In the genomic region with DNA sequence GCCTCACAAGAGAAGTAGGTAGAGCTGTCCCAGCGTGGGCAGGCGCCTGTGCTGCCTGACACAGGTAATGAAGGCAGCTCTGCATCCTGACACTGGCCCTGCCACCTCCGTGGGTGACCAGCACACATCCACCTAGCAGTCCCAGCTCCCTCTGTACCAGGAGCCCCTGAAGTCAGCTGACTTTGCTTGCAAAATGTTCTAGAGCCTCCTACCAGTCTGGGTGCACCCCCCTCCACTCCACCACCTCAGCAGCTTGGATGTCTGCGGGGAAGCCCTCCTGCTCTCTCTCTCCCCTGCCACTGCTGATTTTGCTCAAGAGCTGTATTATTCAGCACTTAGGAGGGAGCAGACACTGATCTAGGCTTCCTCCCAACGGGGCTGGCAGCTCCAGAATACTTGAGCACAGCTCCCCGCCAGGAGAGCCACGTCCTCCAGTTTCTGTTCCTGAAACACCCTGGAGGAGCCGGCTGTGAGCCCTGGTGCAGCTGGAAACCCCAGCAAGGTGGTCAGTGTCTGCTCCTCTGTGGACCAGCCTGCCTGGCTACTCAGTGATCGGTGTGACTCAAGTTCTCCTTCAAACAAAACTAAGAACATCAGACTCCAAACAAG, we compare ENCODE assay signal across 1 cellular context.
TF ChIP-seq lines count a peak whose summit lies in the region.

No MANE protein-coding gene starts in this region.

TF ChIP-seq in HepG2, 621 proteins besides CTCF, POLR2A, EP300 and RAD21:
- TF ChIP-seq ZFP82 (CRISPR knock-in tag; IDR thresholded peaks at IDR 0.05; ENCODE audit: borderline replicate concordance) (no peak), ZSCAN31 (CRISPR knock-in tag; IDR thresholded peaks at IDR 0.05; ENCODE audit: low read depth) (0 out of 2 replicates have a peak, but pooled peaks have one; percentile 29), TCF7L2 (IDR thresholded peaks at IDR 0.05; ENCODE audit: low read depth, low read length) (no peak), ZNF251 (CRISPR knock-in tag; IDR thresholded peaks at IDR 0.05) (no peak), NR3C1 (CRISPR knock-in tag; IDR thresholded peaks at IDR 0.05) (no peak), PAWR (CRISPR knock-in tag; IDR thresholded peaks at IDR 0.05; ENCODE audit: borderline replicate concordance) (no peak), ASH2L (IDR thresholded peaks at IDR 0.05; ENCODE audit: insufficient read length, low read depth, low read length) (no peak), HDAC1 (CRISPR knock-in tag; IDR thresholded peaks at IDR 0.05) (no peak), TCF7 (IDR thresholded peaks at IDR 0.05; ENCODE audit: low read depth) (no peak), ELF3 (CRISPR knock-in tag; IDR thresholded peaks at IDR 0.05) (no peak), TBX2 (CRISPR knock-in tag; IDR thresholded peaks at IDR 0.05; ENCODE audit: borderline replicate concordance) (peak; percentile 54), TP53 (CRISPR knock-in tag; conservative IDR thresholded peaks at IDR 0.05) (no peak), ZNF550 (CRISPR knock-in tag; IDR thresholded peaks at IDR 0.05; ENCODE audit: borderline replicate concordance) (no peak), HNRNPK (IDR thresholded peaks at IDR 0.05; ENCODE audit: low read depth, low read length, poor library complexity, severe bottlenecking) (no peak), ZNF788 (CRISPR knock-in tag; IDR thresholded peaks at IDR 0.05; ENCODE audit: borderline replicate concordance) (peak; percentile 53; the same call in 1 of the 2 replicates), STAG1 (CRISPR knock-in tag; IDR thresholded peaks at IDR 0.05) (no peak), ZNF331 (CRISPR knock-in tag; IDR thresholded peaks at IDR 0.05) (no peak), ZNF7 (CRISPR knock-in tag; IDR thresholded peaks at IDR 0.05) (no peak), HOXD1 (CRISPR knock-in tag; IDR thresholded peaks at IDR 0.05) (no peak), ZNF136 (CRISPR knock-in tag; IDR thresholded peaks at IDR 0.05; ENCODE audit: low read depth) (no peak), ZNF232 (CRISPR knock-in tag; IDR thresholded peaks at IDR 0.05; ENCODE audit: borderline replicate concordance) (no peak), TEAD3 (CRISPR knock-in tag; optimal IDR thresholded peaks at IDR 0.05; ENCODE audit: borderline replicate concordance) (no peak), SP1 (IDR thresholded peaks at IDR 0.05) (no peak), SP1 (CRISPR knock-in tag; IDR thresholded peaks at IDR 0.05) (no peak), MXI1 (IDR thresholded peaks at IDR 0.05; ENCODE audit: borderline replicate concordance, low read depth, low read length) (no peak), KDM5B (CRISPR knock-in tag; IDR thresholded peaks at IDR 0.05; ENCODE audit: borderline replicate concordance) (0 out of 2 replicates have a peak, but pooled peaks have one; percentile 24), TBX3 (IDR thresholded peaks at IDR 0.05; ENCODE audit: borderline replicate concordance) (no peak), ZNF224 (CRISPR knock-in tag; IDR thresholded peaks at IDR 0.05) (no peak), MED13 (CRISPR knock-in tag; IDR thresholded peaks at IDR 0.05) (peak; percentile 43; the same call in 1 of the 2 replicates), ZIK1 (CRISPR knock-in tag; IDR thresholded peaks at IDR 0.05; ENCODE audit: borderline replicate concordance, low read depth) (no peak), PAF1 (CRISPR knock-in tag; IDR thresholded peaks at IDR 0.05) (no peak)
- TF ChIP-seq, protein P1, sequence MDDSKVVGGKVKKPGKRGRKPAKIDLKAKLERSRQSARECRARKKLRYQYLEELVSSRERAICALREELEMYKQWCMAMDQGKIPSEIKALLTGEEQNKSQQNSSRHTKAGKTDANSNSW (CRISPR knock-in tag; IDR thresholded peaks at IDR 0.05; ENCODE audit: borderline replicate concordance), result no peak
- TF ChIP-seq, protein P2, sequence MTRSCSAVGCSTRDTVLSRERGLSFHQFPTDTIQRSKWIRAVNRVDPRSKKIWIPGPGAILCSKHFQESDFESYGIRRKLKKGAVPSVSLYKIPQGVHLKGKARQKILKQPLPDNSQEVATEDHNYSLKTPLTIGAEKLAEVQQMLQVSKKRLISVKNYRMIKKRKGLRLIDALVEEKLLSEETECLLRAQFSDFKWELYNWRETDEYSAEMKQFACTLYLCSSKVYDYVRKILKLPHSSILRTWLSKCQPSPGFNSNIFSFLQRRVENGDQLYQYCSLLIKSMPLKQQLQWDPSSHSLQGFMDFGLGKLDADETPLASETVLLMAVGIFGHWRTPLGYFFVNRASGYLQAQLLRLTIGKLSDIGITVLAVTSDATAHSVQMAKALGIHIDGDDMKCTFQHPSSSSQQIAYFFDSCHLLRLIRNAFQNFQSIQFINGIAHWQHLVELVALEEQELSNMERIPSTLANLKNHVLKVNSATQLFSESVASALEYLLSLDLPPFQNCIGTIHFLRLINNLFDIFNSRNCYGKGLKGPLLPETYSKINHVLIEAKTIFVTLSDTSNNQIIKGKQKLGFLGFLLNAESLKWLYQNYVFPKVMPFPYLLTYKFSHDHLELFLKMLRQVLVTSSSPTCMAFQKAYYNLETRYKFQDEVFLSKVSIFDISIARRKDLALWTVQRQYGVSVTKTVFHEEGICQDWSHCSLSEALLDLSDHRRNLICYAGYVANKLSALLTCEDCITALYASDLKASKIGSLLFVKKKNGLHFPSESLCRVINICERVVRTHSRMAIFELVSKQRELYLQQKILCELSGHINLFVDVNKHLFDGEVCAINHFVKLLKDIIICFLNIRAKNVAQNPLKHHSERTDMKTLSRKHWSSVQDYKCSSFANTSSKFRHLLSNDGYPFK (CRISPR knock-in tag; IDR thresholded peaks at IDR 0.05; ENCODE audit: borderline replicate concordance), result 0 out of 2 replicates have a peak, but pooled peaks have one; percentile 14
- TF ChIP-seq, protein P3, sequence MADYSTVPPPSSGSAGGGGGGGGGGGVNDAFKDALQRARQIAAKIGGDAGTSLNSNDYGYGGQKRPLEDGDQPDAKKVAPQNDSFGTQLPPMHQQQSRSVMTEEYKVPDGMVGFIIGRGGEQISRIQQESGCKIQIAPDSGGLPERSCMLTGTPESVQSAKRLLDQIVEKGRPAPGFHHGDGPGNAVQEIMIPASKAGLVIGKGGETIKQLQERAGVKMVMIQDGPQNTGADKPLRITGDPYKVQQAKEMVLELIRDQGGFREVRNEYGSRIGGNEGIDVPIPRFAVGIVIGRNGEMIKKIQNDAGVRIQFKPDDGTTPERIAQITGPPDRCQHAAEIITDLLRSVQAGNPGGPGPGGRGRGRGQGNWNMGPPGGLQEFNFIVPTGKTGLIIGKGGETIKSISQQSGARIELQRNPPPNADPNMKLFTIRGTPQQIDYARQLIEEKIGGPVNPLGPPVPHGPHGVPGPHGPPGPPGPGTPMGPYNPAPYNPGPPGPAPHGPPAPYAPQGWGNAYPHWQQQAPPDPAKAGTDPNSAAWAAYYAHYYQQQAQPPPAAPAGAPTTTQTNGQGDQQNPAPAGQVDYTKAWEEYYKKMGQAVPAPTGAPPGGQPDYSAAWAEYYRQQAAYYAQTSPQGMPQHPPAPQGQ (CRISPR knock-in tag; IDR thresholded peaks at IDR 0.05; ENCODE audit: borderline replicate concordance), result no peak
- TF ChIP-seq, protein P4, sequence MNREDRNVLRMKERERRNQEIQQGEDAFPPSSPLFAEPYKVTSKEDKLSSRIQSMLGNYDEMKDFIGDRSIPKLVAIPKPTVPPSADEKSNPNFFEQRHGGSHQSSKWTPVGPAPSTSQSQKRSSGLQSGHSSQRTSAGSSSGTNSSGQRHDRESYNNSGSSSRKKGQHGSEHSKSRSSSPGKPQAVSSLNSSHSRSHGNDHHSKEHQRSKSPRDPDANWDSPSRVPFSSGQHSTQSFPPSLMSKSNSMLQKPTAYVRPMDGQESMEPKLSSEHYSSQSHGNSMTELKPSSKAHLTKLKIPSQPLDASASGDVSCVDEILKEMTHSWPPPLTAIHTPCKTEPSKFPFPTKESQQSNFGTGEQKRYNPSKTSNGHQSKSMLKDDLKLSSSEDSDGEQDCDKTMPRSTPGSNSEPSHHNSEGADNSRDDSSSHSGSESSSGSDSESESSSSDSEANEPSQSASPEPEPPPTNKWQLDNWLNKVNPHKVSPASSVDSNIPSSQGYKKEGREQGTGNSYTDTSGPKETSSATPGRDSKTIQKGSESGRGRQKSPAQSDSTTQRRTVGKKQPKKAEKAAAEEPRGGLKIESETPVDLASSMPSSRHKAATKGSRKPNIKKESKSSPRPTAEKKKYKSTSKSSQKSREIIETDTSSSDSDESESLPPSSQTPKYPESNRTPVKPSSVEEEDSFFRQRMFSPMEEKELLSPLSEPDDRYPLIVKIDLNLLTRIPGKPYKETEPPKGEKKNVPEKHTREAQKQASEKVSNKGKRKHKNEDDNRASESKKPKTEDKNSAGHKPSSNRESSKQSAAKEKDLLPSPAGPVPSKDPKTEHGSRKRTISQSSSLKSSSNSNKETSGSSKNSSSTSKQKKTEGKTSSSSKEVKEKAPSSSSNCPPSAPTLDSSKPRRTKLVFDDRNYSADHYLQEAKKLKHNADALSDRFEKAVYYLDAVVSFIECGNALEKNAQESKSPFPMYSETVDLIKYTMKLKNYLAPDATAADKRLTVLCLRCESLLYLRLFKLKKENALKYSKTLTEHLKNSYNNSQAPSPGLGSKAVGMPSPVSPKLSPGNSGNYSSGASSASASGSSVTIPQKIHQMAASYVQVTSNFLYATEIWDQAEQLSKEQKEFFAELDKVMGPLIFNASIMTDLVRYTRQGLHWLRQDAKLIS (CRISPR knock-in tag; IDR thresholded peaks at IDR 0.05), result no peak
- TF ChIP-seq, protein P5, sequence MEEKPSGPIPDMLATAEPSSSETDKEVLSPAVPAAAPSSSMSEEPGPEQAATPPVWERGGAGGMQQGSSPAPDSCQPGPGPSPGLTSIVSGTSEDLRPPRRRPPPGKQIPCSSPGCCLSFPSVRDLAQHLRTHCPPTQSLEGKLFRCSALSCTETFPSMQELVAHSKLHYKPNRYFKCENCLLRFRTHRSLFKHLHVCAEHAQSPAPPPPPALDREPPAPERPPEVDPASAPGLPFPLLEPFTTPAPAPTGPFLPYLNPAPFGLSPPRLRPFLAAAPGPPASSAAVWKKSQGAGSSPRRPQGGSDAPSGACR (CRISPR knock-in tag; IDR thresholded peaks at IDR 0.05), result 0 out of 2 replicates have a peak, but pooled peaks have one; percentile 22
- TF ChIP-seq, protein P6, sequence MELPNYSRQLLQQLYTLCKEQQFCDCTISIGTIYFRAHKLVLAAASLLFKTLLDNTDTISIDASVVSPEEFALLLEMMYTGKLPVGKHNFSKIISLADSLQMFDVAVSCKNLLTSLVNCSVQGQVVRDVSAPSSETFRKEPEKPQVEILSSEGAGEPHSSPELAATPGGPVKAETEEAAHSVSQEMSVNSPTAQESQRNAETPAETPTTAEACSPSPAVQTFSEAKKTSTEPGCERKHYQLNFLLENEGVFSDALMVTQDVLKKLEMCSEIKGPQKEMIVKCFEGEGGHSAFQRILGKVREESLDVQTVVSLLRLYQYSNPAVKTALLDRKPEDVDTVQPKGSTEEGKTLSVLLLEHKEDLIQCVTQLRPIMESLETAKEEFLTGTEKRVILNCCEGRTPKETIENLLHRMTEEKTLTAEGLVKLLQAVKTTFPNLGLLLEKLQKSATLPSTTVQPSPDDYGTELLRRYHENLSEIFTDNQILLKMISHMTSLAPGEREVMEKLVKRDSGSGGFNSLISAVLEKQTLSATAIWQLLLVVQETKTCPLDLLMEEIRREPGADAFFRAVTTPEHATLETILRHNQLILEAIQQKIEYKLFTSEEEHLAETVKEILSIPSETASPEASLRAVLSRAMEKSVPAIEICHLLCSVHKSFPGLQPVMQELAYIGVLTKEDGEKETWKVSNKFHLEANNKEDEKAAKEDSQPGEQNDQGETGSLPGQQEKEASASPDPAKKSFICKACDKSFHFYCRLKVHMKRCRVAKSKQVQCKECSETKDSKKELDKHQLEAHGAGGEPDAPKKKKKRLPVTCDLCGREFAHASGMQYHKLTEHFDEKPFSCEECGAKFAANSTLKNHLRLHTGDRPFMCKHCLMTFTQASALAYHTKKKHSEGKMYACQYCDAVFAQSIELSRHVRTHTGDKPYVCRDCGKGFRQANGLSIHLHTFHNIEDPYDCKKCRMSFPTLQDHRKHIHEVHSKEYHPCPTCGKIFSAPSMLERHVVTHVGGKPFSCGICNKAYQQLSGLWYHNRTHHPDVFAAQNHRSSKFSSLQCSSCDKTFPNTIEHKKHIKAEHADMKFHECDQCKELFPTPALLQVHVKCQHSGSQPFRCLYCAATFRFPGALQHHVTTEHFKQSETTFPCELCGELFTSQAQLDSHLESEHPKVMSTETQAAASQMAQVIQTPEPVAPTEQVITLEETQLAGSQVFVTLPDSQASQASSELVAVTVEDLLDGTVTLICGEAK (IDR thresholded peaks at IDR 0.05), result no peak
- TF ChIP-seq, protein P6 (CRISPR knock-in tag; IDR thresholded peaks at IDR 0.05), result no peak
- TF ChIP-seq, protein P7, sequence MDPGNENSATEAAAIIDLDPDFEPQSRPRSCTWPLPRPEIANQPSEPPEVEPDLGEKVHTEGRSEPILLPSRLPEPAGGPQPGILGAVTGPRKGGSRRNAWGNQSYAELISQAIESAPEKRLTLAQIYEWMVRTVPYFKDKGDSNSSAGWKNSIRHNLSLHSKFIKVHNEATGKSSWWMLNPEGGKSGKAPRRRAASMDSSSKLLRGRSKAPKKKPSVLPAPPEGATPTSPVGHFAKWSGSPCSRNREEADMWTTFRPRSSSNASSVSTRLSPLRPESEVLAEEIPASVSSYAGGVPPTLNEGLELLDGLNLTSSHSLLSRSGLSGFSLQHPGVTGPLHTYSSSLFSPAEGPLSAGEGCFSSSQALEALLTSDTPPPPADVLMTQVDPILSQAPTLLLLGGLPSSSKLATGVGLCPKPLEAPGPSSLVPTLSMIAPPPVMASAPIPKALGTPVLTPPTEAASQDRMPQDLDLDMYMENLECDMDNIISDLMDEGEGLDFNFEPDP (CRISPR knock-in tag; conservative IDR thresholded peaks at IDR 0.05), result 0 out of 2 replicates have a peak, but pooled peaks have one; percentile 66
TF ChIP-seq in HepG2: peak in this region for 8.
